ENCODE assay signal across 17 cellular contexts in genomic region chr18:35282353-35282752, GRCh38. TPM values are rescaled to one million over a fixed set of nuclear protein-coding genes. Genes with fewer than 3 reads are reported as not detected.
DNase-seq lines count a peak whose midpoint lies in the region; ATAC-seq and TF ChIP-seq lines count a peak whose summit lies in the region.
"Had no signal": no experiment of that assay in that cellular context is flagged by ENCODE, and none has a peak within 500 bp of the region (broad histone marks: within the 10 kb centered on the region; RNA-seq: fewer than 3 reads in every experiment).

No MANE protein-coding gene starts in this region.

- no peak for TF ChIP-seq CTCF in gastroesophageal sphincter (IDR thresholded peaks at IDR 0.05)
- no peak for TF ChIP-seq CTCF in glutamatergic neuron (IDR thresholded peaks at IDR 0.05; ENCODE audit: partially characterized antibody, unreplicated experiment)

- H3K36me3 ChIP-seq in MG63: peaks cover 24% of the 10 kb centered on the region
- peaks cover 0 to 23% of the 10 kb centered on the region in 2 donors for H3K36me3 ChIP-seq in gastroesophageal sphincter

- no peak overlapping the region for H3K27ac ChIP-seq in gastroesophageal sphincter
- H3K27ac ChIP-seq: heart right ventricle, lower lobe of right lung had no signal

- H3K9me3 ChIP-seq in MG63: peaks cover 42% of the 10 kb centered on the region
- H3K9me3 ChIP-seq in gastroesophageal sphincter: no peaks in the 10 kb centered on the region

- H3K27me3 ChIP-seq in MG63: no peaks in the 10 kb centered on the region
- no peaks in the 10 kb centered on the region for H3K27me3 ChIP-seq in gastroesophageal sphincter
- H3K27me3 ChIP-seq: heart right ventricle had no signal

- no peaks in the 10 kb centered on the region for H3K4me1 Mint-ChIP-seq in glutamatergic neuron (ENCODE audit: low read depth, unreplicated experiment)

- no peak for ATAC-seq in gastroesophageal sphincter
- ATAC-seq: heart right ventricle, lower lobe of right lung had no signal

- H3K4me3 ChIP-seq in MG63: no peak overlapping the region
- no peak overlapping the region for H3K4me3 ChIP-seq in gastroesophageal sphincter
- H3K4me3 ChIP-seq: heart right ventricle, lower lobe of right lung had no signal

- H3K36me3 Mint-ChIP-seq in glutamatergic neuron (ENCODE audit: unreplicated experiment): peaks cover 27% of the 10 kb centered on the region

- WGBS in gastroesophageal sphincter (ENCODE audit: low coverage in 1 of 2), 2 donors: 47 to 93% methylated on average over 1 of the region's 1 CpG

- no peaks in the 10 kb centered on the region for H3K4me1 ChIP-seq in gastroesophageal sphincter
- H3K4me1 ChIP-seq: lower lobe of right lung had no signal

- no peak for TF ChIP-seq POLR2A in gastroesophageal sphincter (IDR thresholded peaks at IDR 0.05)

- H3K9me3 Mint-ChIP-seq in glutamatergic neuron (ENCODE audit: unreplicated experiment): peaks cover 2% of the 10 kb centered on the region

- H3K27ac Mint-ChIP-seq in glutamatergic neuron (ENCODE audit: unreplicated experiment): no peak overlapping the region
- H3K27ac Mint-ChIP-seq: activated B cell treated with CpG ODN at 0.5 μM for 24 hours; activated T-helper 1 cell treated with anti-CD3 and anti-CD28 coated beads, Interleukin-12 subunit alpha, Interleukin-12 subunit beta, Interleukin-2, Interleukin-4 antibody, amounts not matched to agents 30 ng/mL and 10 ng/mL and 1 ng/mL, durations not matched to agents 14 hours and 24 hours and 36 hours had no signal

- no peak overlapping the region for H3K4me3 Mint-ChIP-seq in glutamatergic neuron (ENCODE audit: unreplicated experiment)
- H3K4me3 Mint-ChIP-seq: activated B cell treated with CpG ODN at 0.5 μM for 24 hours; activated T-helper 1 cell treated with anti-CD3 and anti-CD28 coated beads, Interleukin-12 subunit alpha, Interleukin-12 subunit beta, Interleukin-2, Interleukin-4 antibody, amounts not matched to agents 30 ng/mL and 10 ng/mL and 1 ng/mL, durations not matched to agents 14 hours and 24 hours and 36 hours had no signal

- H3K27me3 Mint-ChIP-seq in glutamatergic neuron (ENCODE audit: unreplicated experiment): peaks cover 2% of the 10 kb centered on the region
- H3K27me3 Mint-ChIP-seq: activated B cell treated with CpG ODN at 0.5 μM for 24 hours had no signal

- no peak for TF ChIP-seq EP300 in gastroesophageal sphincter (IDR thresholded peaks at IDR 0.05)

- peak; percentile 94 for DNase-seq in EL
- DNase-seq in MG63: peak; percentile 67
- DNase-seq in dedifferentiated amniotic fluid mesenchymal stem cell (ENCODE audit: extremely low spot score): peak; percentile 87
- peak; percentile 3 to 92 for DNase-seq in lung microvascular endothelial cell (ENCODE audit: low read depth in 2 of 2)
- DNase-seq in glutamatergic neuron: no peak
- DNase-seq in CD1c-positive myeloid dendritic cell (ENCODE audit: extremely low spot score): no peak
- no peak for DNase-seq in NCI-H2081 (lab: John Stamatoyannopoulos, UW)
- DNase-seq: activated B cell treated with CpG ODN at 0.5 μM for 24 hours; DMS 273 treated with DMSO at 0.1 percent for 48 hours; heart right ventricle; lower lobe of right lung; MV-4-11; posterior cingulate gyrus; SIG-M5; stimulated activated CD4-positive, alpha-beta T cell treated with anti-CD3 and anti-CD28 coated beads, Interleukin-4, amount 100 ng/mL, for 24 hours had no signal

RNA-seq across cellular contexts. Expression of gene ZSCAN30, which starts 7.7 kb away (rescaled TPM):
- total RNA-seq in MG63 (2014; rRNA removed; shearing (Covaris generic); ENCODE audit: low replicate concordance): 11.1 and 19.7 TPM in 2 replicates
- total RNA-seq in lung microvascular endothelial cell: 5.2 and 6.9 TPM in 2 replicates
- total RNA-seq in gastroesophageal sphincter: 10 to 100 TPM; 12.1 to 27.2 (median 17.6) TPM
- 41.0 TPM for total RNA-seq in glutamatergic neuron (ENCODE audit: unreplicated experiment)

RNA-seq across cellular contexts. Expression of gene ZNF397, which starts 41.5 kb away (rescaled TPM):
- 4.1 and 6.9 TPM in 2 replicates for total RNA-seq in MG63 (2014; rRNA removed; shearing (Covaris generic); ENCODE audit: low replicate concordance)
- total RNA-seq in lung microvascular endothelial cell (4.6 and 10.3 TPM in 2 replicates), gastroesophageal sphincter (10 to 100 TPM; 30.6 to 40.0 (median 31.3) TPM), glutamatergic neuron (ENCODE audit: unreplicated experiment) (35.9 TPM)

Comparison
In these comparisons a context has a peak if more than half of its experiments do, and no peak if none do; other contexts are left out.
1. DNase-seq: peak in EL (single experiment), MG63 (single experiment), dedifferentiated amniotic fluid mesenchymal stem cell (single experiment) and lung microvascular endothelial cell (2 of 2); none in glutamatergic neuron (single experiment), CD1c-positive myeloid dendritic cell (single experiment) and NCI-H2081 (0 of 2).